In the genomic region with DNA sequence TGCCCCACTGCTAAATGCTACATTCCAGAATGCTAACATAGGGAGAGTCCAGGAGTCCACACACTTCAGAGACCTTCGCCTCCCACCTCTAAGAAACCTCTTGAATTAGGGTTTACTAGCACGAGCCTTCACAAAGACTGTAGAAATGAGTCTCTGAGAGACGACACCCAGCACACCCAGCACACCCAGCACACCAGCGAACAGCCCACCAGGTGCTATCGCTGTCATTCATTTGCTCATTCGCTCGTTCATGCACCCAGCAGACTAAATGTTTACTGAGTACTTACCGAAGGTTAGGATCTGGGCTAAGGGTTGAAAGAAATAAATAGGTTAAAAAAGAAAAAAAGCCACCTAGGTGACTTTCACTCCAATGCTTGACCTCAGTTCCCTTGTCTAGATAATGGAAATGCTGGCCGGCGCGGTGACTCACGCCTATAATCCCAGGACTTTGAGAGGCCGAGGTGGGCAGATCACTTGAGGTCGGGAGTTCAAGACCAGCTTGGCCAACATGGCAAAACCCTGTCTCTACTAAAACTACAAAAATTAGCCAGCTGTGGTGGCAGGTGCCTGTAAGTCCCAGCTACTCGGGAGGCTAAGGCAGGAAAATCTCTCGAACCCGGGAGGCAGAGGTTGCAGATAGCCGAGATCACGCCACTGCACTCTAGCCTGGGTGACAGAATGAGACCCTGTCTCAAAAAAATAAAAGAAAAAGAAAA, we compare ENCODE assay signal across 16 cellular contexts.
DNase-seq lines count a peak whose midpoint lies in the region; ATAC-seq, FAIRE-seq and TF ChIP-seq lines count a peak whose summit lies in the region.
"Had no signal": no experiment of that assay in that cellular context is flagged by ENCODE, and none has a peak within 500 bp of the region (broad histone marks: within the 10 kb centered on the region; RNA-seq: fewer than 3 reads in every experiment).

No MANE protein-coding gene starts in this region.

- H3K79me1 ChIP-seq in H1 (ENCODE audit: low read depth, low read length): no peaks in the 10 kb centered on the region

- in situ Hi-C loops in GM13976 (cut with MboI; ENCODE audit: low sequenced_read_pairs, unreplicated experiment): no loop called here

- peak overlapping the region; percentile 78 to 85 for H3K27ac ChIP-seq in A549
- H3K27ac ChIP-seq in H1 (ENCODE audit: low read depth, low read length): no peak overlapping the region
- H3K27ac ChIP-seq: GM23248 had no signal

- TF ChIP-seq EP300 in A549 (IDR thresholded peaks at IDR 0.05) (no peak), H1 (IDR thresholded peaks at IDR 0.05; ENCODE audit: borderline replicate concordance in 1 of 2, low read depth in 2 of 2, low read length in 2 of 2) (no peak)

- H4K91ac ChIP-seq in H1 (replicated peaks; ENCODE audit: insufficient read length, low read length): no peak overlapping the region

- H3K23me2 ChIP-seq in H1 (ENCODE audit: low read depth, low read length): no peaks in the 10 kb centered on the region

- no peak overlapping the region for H3K9ac ChIP-seq in H1 (replicated peaks in 1 of 4; ENCODE audit: extremely low read depth in 1 of 4, low read depth in 3 of 4, low read length in 3 of 4)
- H3K9ac ChIP-seq: GM23248 had no signal

- H4K5ac ChIP-seq in H1 (ENCODE audit: insufficient read length, low read depth, low read length): no peak overlapping the region

- TF ChIP-seq POLR2A in A549 (IDR thresholded peaks at IDR 0.05; ENCODE audit: low read length) (no peak), H1 (IDR thresholded peaks at IDR 0.05; ENCODE audit: control extremely low read depth in 1 of 2, low read depth in 2 of 2, low read length in 2 of 2) (no peak)

- no peaks in the 10 kb centered on the region for H3K9me3 Mint-ChIP-seq in natural killer cell
- H3K9me3 Mint-ChIP-seq in activated naive CD8-positive, alpha-beta T cell treated with anti-CD3 and anti-CD28 coated beads for 36 hours: no peaks in the 10 kb centered on the region
- H3K9me3 Mint-ChIP-seq in activated naive CD4-positive, alpha-beta T cell treated with anti-CD3 and anti-CD28 coated beads, Interleukin-2, amount 10 ng/mL, durations not matched to agents 7 days and 5 days: no peaks in the 10 kb centered on the region
- H3K9me3 Mint-ChIP-seq: naive thymus-derived CD8-positive, alpha-beta T cell had no signal

- H4K8ac ChIP-seq in H1 (ENCODE audit: extremely low read depth, insufficient read depth, low read length): no peak overlapping the region

- H3K4me1 Mint-ChIP-seq in natural killer cell: peaks cover 51 to 61% of the 10 kb centered on the region in 2 donors
- H3K4me1 Mint-ChIP-seq in activated naive CD8-positive, alpha-beta T cell treated with anti-CD3 and anti-CD28 coated beads for 36 hours: peaks cover 3% of the 10 kb centered on the region
- H3K4me1 Mint-ChIP-seq in activated naive CD4-positive, alpha-beta T cell treated with anti-CD3 and anti-CD28 coated beads, Interleukin-2, amount 10 ng/mL, durations not matched to agents 7 days and 5 days: peaks cover 11% of the 10 kb centered on the region

- no peaks in the 10 kb centered on the region for H3K79me2 ChIP-seq in H1 (ENCODE audit: control insufficient read depth in 1 of 2, insufficient read depth in 2 of 2, low read length in 2 of 2)

- CTCF ChIA-PET in A549 (lab: Yijun Ruan, JAX) (interaction anchor here (1.1 kb wide), 1 partner anchor 25 kb away, joined by 3 read pairs; no protein-coding TSS in a partner anchor), H1 (lab: Charles Lee; ENCODE audit: partially characterized antibody) (interaction anchor here (1.0 to 1.5 kb wide), 3 partner anchors 9 to 238 kb away, joined by 3 read pairs; no protein-coding TSS in a partner anchor)
- CTCF ChIA-PET in activated naive CD4-positive, alpha-beta T cell treated with anti-CD3 and anti-CD28 coated beads, Interleukin-2, amount 10 ng/mL, durations not matched to agents 7 days and 5 days (lab: Charles Lee): no interaction called here

- H3K27ac Mint-ChIP-seq in natural killer cell: peak overlapping the region; percentile 97 to 98
- H3K27ac Mint-ChIP-seq in activated naive CD8-positive, alpha-beta T cell treated with anti-CD3 and anti-CD28 coated beads for 36 hours: no peak overlapping the region
- H3K27ac Mint-ChIP-seq in activated naive CD4-positive, alpha-beta T cell treated with anti-CD3 and anti-CD28 coated beads, Interleukin-2, amount 10 ng/mL, durations not matched to agents 7 days and 5 days: no peak overlapping the region
- H3K27ac Mint-ChIP-seq: activated naive CD8-positive, alpha-beta T cell had no signal

- H3K36me3 ChIP-seq in H1 (ENCODE audit: control insufficient read depth in 2 of 4, insufficient read depth in 4 of 4, low read length in 3 of 4): no peaks in the 10 kb centered on the region

- no peaks in the 10 kb centered on the region for H3K27me3 ChIP-seq in H1 (replicated peaks in 1 of 4; ENCODE audit: control insufficient read depth in 3 of 4, extremely low read depth in 1 of 4, insufficient read depth in 3 of 4, low read length in 3 of 4)

- peaks cover 57% of the 10 kb centered on the region for H3K4me1 ChIP-seq in A549
- H3K4me1 ChIP-seq in H1 (replicated peaks in 1 of 4; ENCODE audit: control insufficient read depth in 3 of 4, insufficient read depth in 4 of 4, low read length in 3 of 4): peaks cover 5 to 18% (median 9%) of the 10 kb centered on the region in 4 experiments

- no peak for FAIRE-seq in A549 (lab: Jason Lieb, UNC)
- FAIRE-seq in H1 (lab: Jason Lieb, UNC): no peak
- FAIRE-seq: A204.1 had no signal

- no peak for TF ChIP-seq RAD21 in A549 (conservative IDR thresholded peaks at IDR 0.05 in 1 of 2, IDR thresholded peaks at IDR 0.05 in 1 of 2)
- TF ChIP-seq RAD21 in H1 (IDR thresholded peaks at IDR 0.05 in 1 of 2, conservative IDR thresholded peaks at IDR 0.05 in 1 of 2; ENCODE audit: low read depth in 2 of 2, low read length in 2 of 2): no peak

- no peak overlapping the region for H3K56ac ChIP-seq in H1 (replicated peaks; ENCODE audit: insufficient read length, low read depth, low read length)

- POLR2A ChIA-PET in A549 (lab: Yijun Ruan, JAX) (interaction anchor here (0.7 to 1.1 kb wide), 2 partner anchors 82 to 168 kb away, joined by 3 to 4 read pairs; no protein-coding TSS in a partner anchor), H1 (lab: Charles Lee; ENCODE audit: partially characterized antibody) (no interaction called here)

- intact Hi-C loops in natural killer cell (cut with micrococcal nuclease): loop anchor here (5.0 kb wide), 1 partner anchor 102 kb away; a partner anchor contains a TSS

- ATAC-seq in A549: peak; percentile 65 to 81
- no peak for ATAC-seq in natural killer cell
- ATAC-seq: naive thymus-derived CD8-positive, alpha-beta T cell had no signal

- H3K36me3 Mint-ChIP-seq in natural killer cell: no peaks in the 10 kb centered on the region
- peaks cover 2% of the 10 kb centered on the region for H3K36me3 Mint-ChIP-seq in activated naive CD8-positive, alpha-beta T cell treated with anti-CD3 and anti-CD28 coated beads for 36 hours
- H3K36me3 Mint-ChIP-seq in activated naive CD4-positive, alpha-beta T cell treated with anti-CD3 and anti-CD28 coated beads, Interleukin-2, amount 10 ng/mL, durations not matched to agents 7 days and 5 days: no peaks in the 10 kb centered on the region
- H3K36me3 Mint-ChIP-seq: activated naive CD8-positive, alpha-beta T cell had no signal

- peak overlapping the region; percentile 91 for H3K4ac ChIP-seq in H1 (replicated peaks; ENCODE audit: insufficient read length, low read depth, low read length)

- peak overlapping the region; percentile 45; the same call in 1 of the 2 replicates for H2AK5ac ChIP-seq in H1 (ENCODE audit: low read depth, low read length)

- H3K4me3 ChIP-seq in A549 (peak overlapping the region; percentile 34; the same call in 2 of the 3 replicates), H1 (ENCODE audit: extremely low read depth in 1 of 4, insufficient read depth in 2 of 4, low read depth in 3 of 4, low read length in 4 of 4) (no peak overlapping the region)
- H3K4me3 ChIP-seq: GM23248, smooth muscle cell had no signal

- no peak overlapping the region for H2BK15ac ChIP-seq in H1 (ENCODE audit: low read length)

- TF ChIP-seq CTCF in A549 (IDR thresholded peaks at IDR 0.05) (no peak), H1 (IDR thresholded peaks at IDR 0.05; ENCODE audit: control extremely low read depth in 1 of 3, insufficient read depth in 1 of 3, low read depth in 1 of 3, low read length in 3 of 3) (no peak), natural killer cell (IDR thresholded peaks at IDR 0.05) (no peak), GM13976 (IDR thresholded peaks at IDR 0.05; ENCODE audit: borderline replicate concordance, control extremely low read depth, extremely low read depth, insufficient read depth, missing control alignments) (no peak)

- H3K4me3 Mint-ChIP-seq in natural killer cell: peak overlapping the region; percentile 81
- no peak overlapping the region for H3K4me3 Mint-ChIP-seq in activated naive CD8-positive, alpha-beta T cell treated with anti-CD3 and anti-CD28 coated beads for 36 hours
- no peak overlapping the region for H3K4me3 Mint-ChIP-seq in activated naive CD4-positive, alpha-beta T cell treated with anti-CD3 and anti-CD28 coated beads, Interleukin-2, amount 10 ng/mL, durations not matched to agents 7 days and 5 days
- H3K4me3 Mint-ChIP-seq: activated naive CD8-positive, alpha-beta T cell; naive thymus-derived CD8-positive, alpha-beta T cell had no signal

- H3K18ac ChIP-seq in H1 (ENCODE audit: extremely low read depth, low read length): no peak overlapping the region

- H2BK12ac ChIP-seq in H1 (ENCODE audit: low read depth, low read length): peak overlapping the region; percentile 88

- H3K4me2 ChIP-seq in A549: peak overlapping the region; percentile 71
- no peak overlapping the region for H3K4me2 ChIP-seq in H1 (ENCODE audit: insufficient read depth in 1 of 2, low read depth in 2 of 2, low read length in 2 of 2)
- H3K4me2 ChIP-seq: smooth muscle cell had no signal

- no peak overlapping the region for H2AFZ ChIP-seq in H1 (ENCODE audit: low read length)
- H2AFZ ChIP-seq: GM23248 had no signal

- H2BK120ac ChIP-seq in H1 (replicated peaks; ENCODE audit: low read depth, low read length): no peak overlapping the region

- H4K20me1 ChIP-seq in H1 (replicated peaks in 1 of 2; ENCODE audit: control insufficient read depth in 1 of 2, insufficient read depth in 2 of 2, low read length in 2 of 2): no peaks in the 10 kb centered on the region

- no peaks in the 10 kb centered on the region for H3K9me3 ChIP-seq in A549
- H3K9me3 ChIP-seq in H1 (ENCODE audit: insufficient read depth in 2 of 2, low read depth in 1 of 2, low read length in 1 of 2): no peaks in the 10 kb centered on the region

- DNase-seq in A549 (ENCODE audit: low read depth in 1 of 2, low spot score in 1 of 2) (peak; percentile 19 to 76), M059J (ENCODE audit: low read depth) (peak; percentile 53), H1 (ENCODE audit: low read depth in 1 of 2, low spot score in 2 of 2) (no peak), natural killer cell (no peak), GM13976 (ENCODE audit: low spot score) (no peak), NCI-H1930 (lab: John Stamatoyannopoulos, UW) (no peak)
- DNase-seq in activated naive CD8-positive, alpha-beta T cell treated with anti-CD3 and anti-CD28 coated beads for 36 hours: no peak
- DNase-seq in activated naive CD4-positive, alpha-beta T cell treated with anti-CD3 and anti-CD28 coated beads, Interleukin-2, amount 10 ng/mL, durations not matched to agents 7 days and 5 days: no peak
- DNase-seq: GM23248; naive thymus-derived CD8-positive, alpha-beta T cell; NCI-H1694; NCI-H774; Right ventricle myocardium superior had no signal

- H3K14ac ChIP-seq in H1 (ENCODE audit: insufficient read length): no peak overlapping the region

- 32% methylated on average over 19 of the region's 19 CpGs for WGBS in A549 (ENCODE audit: missing lambda C conversion rate)
- WGBS in H1 (ENCODE audit: extremely low coverage in 1 of 2, insufficient coverage in 1 of 2, insufficient read length in 1 of 2, insufficient replicate concordance in 2 of 2, low coverage in 1 of 2, low lambda C conversion rate in 2 of 2, missing lambda C conversion rate in 1 of 2), 2 experiments: 92% methylated on average over 19 of the region's 19 CpGs; no CpG with 5 or more reads in 1 of the 2 experiments

- H3K23ac ChIP-seq in H1 (ENCODE audit: insufficient read length): no peak overlapping the region

- 0 out of 2 replicates have a peak overlapping the region, but pooled peaks have one; percentile 18 for H2BK20ac ChIP-seq in H1 (ENCODE audit: low read length)

- peak overlapping the region; percentile 18; the same call in 1 of the 2 replicates for H2BK5ac ChIP-seq in H1 (ENCODE audit: low read depth, low read length)

- H3K27me3 Mint-ChIP-seq in natural killer cell (ENCODE audit: low read depth in 2 of 2): no peaks in the 10 kb centered on the region
- H3K27me3 Mint-ChIP-seq in activated naive CD8-positive, alpha-beta T cell treated with anti-CD3 and anti-CD28 coated beads for 36 hours: no peaks in the 10 kb centered on the region
- H3K27me3 Mint-ChIP-seq in activated naive CD4-positive, alpha-beta T cell treated with anti-CD3 and anti-CD28 coated beads, Interleukin-2, amount 10 ng/mL, durations not matched to agents 7 days and 5 days: no peaks in the 10 kb centered on the region
- H3K27me3 Mint-ChIP-seq: activated naive CD8-positive, alpha-beta T cell; naive thymus-derived CD8-positive, alpha-beta T cell had no signal

Comparison
In these comparisons a context has a peak if more than half of its experiments do, and no peak if none do; other contexts are left out.
1. ATAC-seq: peak in A549 (2 of 2); none in natural killer cell (0 of 3).
2. DNase-seq: peak in A549 (2 of 2) and M059J (single experiment); none in H1 (0 of 2), natural killer cell (single experiment), activated naive CD8-positive, alpha-beta T cell treated with anti-CD3 and anti-CD28 coated beads for 36 hours (single experiment), GM13976 (single experiment), NCI-H1930 (0 of 2) and activated naive CD4-positive, alpha-beta T cell treated with anti-CD3 and anti-CD28 coated beads, Interleukin-2, amount 10 ng/mL, durations not matched to agents 7 days and 5 days (single experiment).
3. H3K27ac Mint-ChIP-seq: peak in natural killer cell (2 of 2); none in activated naive CD8-positive, alpha-beta T cell treated with anti-CD3 and anti-CD28 coated beads for 36 hours (single experiment) and activated naive CD4-positive, alpha-beta T cell treated with anti-CD3 and anti-CD28 coated beads, Interleukin-2, amount 10 ng/mL, durations not matched to agents 7 days and 5 days (single experiment).